In genomic region chr2:235396071-235396846, GRCh38 we compare ENCODE assay signal across 1 cellular context.
TF ChIP-seq lines count a peak whose summit lies in the region.

No MANE protein-coding gene starts in this region.

TF ChIP-seq in K562, 482 proteins besides CTCF, POLR2A, EP300 and RAD21 (continued from another document and continues in another):
- TF ChIP-seq CBFA2T2 (conservative IDR thresholded peaks at IDR 0.05) (no peak), ZNF699 (CRISPR knock-in tag; IDR thresholded peaks at IDR 0.05; ENCODE audit: insufficient replicate concordance) (no peak), SMARCA4 (IDR thresholded peaks at IDR 0.05) (0 out of 2 replicates have a peak, but pooled peaks have one; percentile 26), FOSL1 (tag; conservative IDR thresholded peaks at IDR 0.05) (peak; percentile 55), TCF15 (CRISPR knock-in tag; IDR thresholded peaks at IDR 0.05) (no peak), ZNF12 (CRISPR knock-in tag; IDR thresholded peaks at IDR 0.05) (no peak), PTBP1 (IDR thresholded peaks at IDR 0.05; ENCODE audit: low read depth, low read length) (no peak), ASH1L (IDR thresholded peaks at IDR 0.05; ENCODE audit: borderline replicate concordance, low read depth, partially characterized antibody) (no peak), CREM (IDR thresholded peaks at IDR 0.05; ENCODE audit: low read depth) (no peak), ARID2 (IDR thresholded peaks at IDR 0.05) (no peak), TSC22D4 (tag; IDR thresholded peaks at IDR 0.05) (no peak), RBBP5 (IDR thresholded peaks at IDR 0.05; ENCODE audit: borderline replicate concordance, insufficient read depth, low read length, poor library complexity, severe bottlenecking) (no peak), CHAMP1 (IDR thresholded peaks at IDR 0.05) (no peak), ZNF655 (CRISPR knock-in tag; IDR thresholded peaks at IDR 0.05) (no peak), PHF20 (IDR thresholded peaks at IDR 0.05; ENCODE audit: partially characterized antibody) (no peak), ZNF263 (CRISPR knock-in tag; IDR thresholded peaks at IDR 0.05; ENCODE audit: borderline replicate concordance) (no peak), ZZZ3 (IDR thresholded peaks at IDR 0.05) (no peak), ZBTB34 (CRISPR knock-in tag; IDR thresholded peaks at IDR 0.05) (no peak), KLF16 (IDR thresholded peaks at IDR 0.05) (no peak), ZEB2 (IDR thresholded peaks at IDR 0.05) (peak; percentile 22; the same call in 1 of the 2 replicates), ZNF174 (CRISPR knock-in tag; IDR thresholded peaks at IDR 0.05) (no peak), KLF13 (tag; IDR thresholded peaks at IDR 0.05; ENCODE audit: borderline replicate concordance, low read depth) (no peak), EGR1 (conservative IDR thresholded peaks at IDR 0.05) (peak; percentile 59), HDAC3 (IDR thresholded peaks at IDR 0.05; ENCODE audit: borderline replicate concordance, partially characterized antibody) (no peak), SPI1 (IDR thresholded peaks at IDR 0.05; ENCODE audit: borderline replicate concordance, low read depth, low read length) (no peak), FOXA1 (IDR thresholded peaks at IDR 0.05; ENCODE audit: borderline replicate concordance) (no peak), SMARCE1 (IDR thresholded peaks at IDR 0.05) (0 out of 2 replicates have a peak, but pooled peaks have one; percentile 27), CHD4 (IDR thresholded peaks at IDR 0.05; ENCODE audit: insufficient read depth, insufficient replicate concordance, low read depth, low read length, poor library complexity, severe bottlenecking) (no peak), FOXJ2 (tag; IDR thresholded peaks at IDR 0.05) (no peak), FOXM1 (IDR thresholded peaks at IDR 0.05; ENCODE audit: low read depth) (no peak), FOXM1 (CRISPR knock-in tag; IDR thresholded peaks at IDR 0.05; ENCODE audit: low read depth) (no peak), HDAC6 (IDR thresholded peaks at IDR 0.05; ENCODE audit: low read depth, low read length) (no peak), NR0B1 (IDR thresholded peaks at IDR 0.05; ENCODE audit: partially characterized antibody) (no peak), CREBBP (IDR thresholded peaks at IDR 0.05; ENCODE audit: low read depth, low read length) (no peak), ARID1B (IDR thresholded peaks at IDR 0.05) (peak; percentile 33; the same call in 1 of the 2 replicates), ZMIZ1 (IDR thresholded peaks at IDR 0.05; ENCODE audit: low read depth in 2 of 2, low read length in 2 of 2) (no peak), MGA (IDR thresholded peaks at IDR 0.05) (0 out of 2 replicates have a peak, but pooled peaks have one; percentile 21)
